ENCODE assay signal across 11 cellular contexts in genomic region chr13:20191311-20191901, GRCh38. TPM values are rescaled to one million over a fixed set of nuclear protein-coding genes. Genes with fewer than 3 reads are reported as not detected.
DNase-seq lines count a peak whose midpoint lies in the region; ATAC-seq and TF ChIP-seq lines count a peak whose summit lies in the region.
"Had no signal": no experiment of that assay in that cellular context is flagged by ENCODE, and none has a peak within 500 bp of the region (broad histone marks: within the 10 kb centered on the region; RNA-seq: fewer than 3 reads in every experiment).

No MANE protein-coding gene starts in this region.

- H3K4me3 ChIP-seq in CD4-positive, alpha-beta memory T cell (ENCODE audit: low read length in 2 of 2) = no peak overlapping the region
- H3K4me3 ChIP-seq in MM.1S (ENCODE audit: low read length) (peak overlapping the region; percentile 64; the same call in 1 of the 2 replicates), epithelial cell of proximal tubule (ENCODE audit: low read depth, low read length) (peak overlapping the region; percentile 63), neural cell (ENCODE audit: low read length) (peak overlapping the region; percentile 69)

- H3K4me3 Mint-ChIP-seq in CD4-positive, alpha-beta memory T cell = peak overlapping the region in 7 of 8 donors; percentile 44 to 81 (median 69)

- no peak for TF ChIP-seq RAD21 in neural cell (conservative IDR thresholded peaks at IDR 0.05)

- H3K27ac ChIP-seq in CD4-positive, alpha-beta memory T cell (ENCODE audit: low read depth, low read length) = no peak overlapping the region
- peak overlapping the region; percentile 66; the same call in 1 of the 2 replicates for H3K27ac ChIP-seq in MM.1S (ENCODE audit: low read length)
- no peak overlapping the region for H3K27ac ChIP-seq in neural cell (ENCODE audit: low read length)
- H3K27ac ChIP-seq: dorsolateral prefrontal cortex, parathyroid adenoma had no signal

- intact Hi-C loops in CD4-positive, alpha-beta memory T cell (cut with micrococcal nuclease) = no loop called here

- CTCF ChIA-PET in CD4-positive, alpha-beta memory T cell (lab: Charles Lee; ENCODE audit: partially characterized antibody) = interaction anchor here (1.0 to 1.9 kb wide), 2 partner anchors 9 to 637 kb away, joined by 5 read pairs; no protein-coding TSS in a partner anchor

- H3K9me2 ChIP-seq in MM.1S (replicated peaks; ENCODE audit: insufficient read depth, low read length) (no peaks in the 10 kb centered on the region), neural cell (ENCODE audit: insufficient read depth, low read length) (no peaks in the 10 kb centered on the region)

- H3K27ac Mint-ChIP-seq in CD4-positive, alpha-beta memory T cell = no peak overlapping the region

- H3K9ac ChIP-seq in MM.1S (ENCODE audit: low read length) (peak overlapping the region; percentile 72; the same call in 1 of the 2 replicates), neural cell (ENCODE audit: low read length) (no peak overlapping the region)
- H3K9ac ChIP-seq: parathyroid adenoma had no signal

- TF ChIP-seq CTCF in MM.1S (IDR thresholded peaks at IDR 0.05; ENCODE audit: low read length) (no peak), epithelial cell of proximal tubule (conservative IDR thresholded peaks at IDR 0.05; ENCODE audit: low read depth, low read length) (no peak), neural cell (IDR thresholded peaks at IDR 0.05; ENCODE audit: poor library complexity, severe bottlenecking) (no peak)

- H3F3A ChIP-seq in MM.1S (ENCODE audit: insufficient read depth, low read length) (no peaks in the 10 kb centered on the region), neural cell (ENCODE audit: insufficient read depth, low read length, poor library complexity, severe bottlenecking) (no peaks in the 10 kb centered on the region)

- H3K36me3 Mint-ChIP-seq in CD4-positive, alpha-beta memory T cell = no peaks in the 10 kb centered on the region

- DNase-seq in CD4-positive, alpha-beta memory T cell = no peak
- DNase-seq in MM.1S (no peak), epithelial cell of proximal tubule (ENCODE audit: low read depth) (no peak), DMS 273 (lab: John Stamatoyannopoulos, UW; ENCODE audit: unreplicated experiment) (no peak), T1000 (lab: John Stamatoyannopoulos, UW) (no peak)
- DNase-seq: DMS79, dorsolateral prefrontal cortex had no signal

- no peak for ATAC-seq in HG03439 (IDR thresholded peaks at IDR 0.05; ENCODE audit: unreplicated experiment)
- ATAC-seq in GM18861 (IDR thresholded peaks at IDR 0.05; ENCODE audit: unreplicated experiment) = no peak

- peaks cover 36 to 45% of the 10 kb centered on the region in 2 donors for H3K27me3 Mint-ChIP-seq in CD4-positive, alpha-beta memory T cell

- peaks cover 39% of the 10 kb centered on the region for H3K27me3 ChIP-seq in CD4-positive, alpha-beta memory T cell (ENCODE audit: insufficient read depth, low read length)
- no peaks in the 10 kb centered on the region; the same call in 1 of the 2 replicates for H3K27me3 ChIP-seq in MM.1S (replicated peaks; ENCODE audit: insufficient read depth, low read length)
- H3K27me3 ChIP-seq in neural cell (ENCODE audit: insufficient read depth, low read depth, low read length) = peaks cover 67% of the 10 kb centered on the region

- POLR2A ChIA-PET in CD4-positive, alpha-beta memory T cell (lab: Charles Lee; ENCODE audit: partially characterized antibody) = no interaction called here

- peaks cover 29% of the 10 kb centered on the region for H3K4me1 ChIP-seq in CD4-positive, alpha-beta memory T cell (ENCODE audit: insufficient read depth, low read length)
- H3K4me1 ChIP-seq in MM.1S (ENCODE audit: low read length) = 0 out of 2 replicates have a peak, but pooled peaks cover 5% of the 10 kb centered on the region
- H3K4me1 ChIP-seq: parathyroid adenoma had no signal

- H3K79me2 ChIP-seq in MM.1S (ENCODE audit: low read length) (peaks cover 24% of the 10 kb centered on the region), neural cell (replicated peaks; ENCODE audit: insufficient read depth, low read length) (no peaks in the 10 kb centered on the region)
- H3K79me2 ChIP-seq: parathyroid adenoma had no signal

- TF ChIP-seq EP300 in neural cell (conservative IDR thresholded peaks at IDR 0.05; ENCODE audit: poor library complexity, severe bottlenecking) = no peak

- H3K36me3 ChIP-seq in CD4-positive, alpha-beta memory T cell (ENCODE audit: insufficient read depth, low read length) = no peaks in the 10 kb centered on the region
- H3K36me3 ChIP-seq in MM.1S (replicated peaks; ENCODE audit: insufficient read depth, low read length) (no peaks in the 10 kb centered on the region), neural cell (ENCODE audit: insufficient read depth, low read length) (no peaks in the 10 kb centered on the region)

- H3K9me3 ChIP-seq in CD4-positive, alpha-beta memory T cell (ENCODE audit: control insufficient read depth in 1 of 2, low read length in 2 of 2) = no peaks in the 10 kb centered on the region
- no peaks in the 10 kb centered on the region for H3K9me3 ChIP-seq in MM.1S (replicated peaks; ENCODE audit: insufficient read depth, low read length)
- no peaks in the 10 kb centered on the region for H3K9me3 ChIP-seq in neural cell (ENCODE audit: low read length)

- peaks cover 14 to 33% (median 16%) of the 10 kb centered on the region in 4 donors for H3K4me1 Mint-ChIP-seq in CD4-positive, alpha-beta memory T cell

- H3K9me3 Mint-ChIP-seq in CD4-positive, alpha-beta memory T cell = peaks cover 0 to 1% (median 0%) of the 10 kb centered on the region in 8 donors

- H4K20me1 ChIP-seq in MM.1S (ENCODE audit: insufficient read depth, low read length) (no peaks in the 10 kb centered on the region), neural cell (ENCODE audit: insufficient read depth) (no peaks in the 10 kb centered on the region)

- H3K4me2 ChIP-seq in MM.1S (ENCODE audit: low read depth, low read length) (peak overlapping the region; percentile 72), neural cell (ENCODE audit: low read length) (no peak overlapping the region)

- peak overlapping the region; percentile 35; the same call in 1 of the 2 replicates for H2AFZ ChIP-seq in MM.1S (ENCODE audit: low read length)
- H2AFZ ChIP-seq in neural cell (ENCODE audit: low read depth, low read length) = no peak overlapping the region

TF ChIP-seq in neural cell, 6 proteins besides CTCF, POLR2A, EP300 and RAD21:
- TF ChIP-seq EZH2 (IDR thresholded peaks at IDR 0.05; ENCODE audit: borderline replicate concordance, insufficient read depth, low read length, poor library complexity, severe bottlenecking) (no peak), MXI1 (conservative IDR thresholded peaks at IDR 0.05; ENCODE audit: poor library complexity, severe bottlenecking) (no peak), REST (IDR thresholded peaks at IDR 0.05; ENCODE audit: borderline replicate concordance) (no peak), TAF1 (IDR thresholded peaks at IDR 0.05; ENCODE audit: low read depth) (no peak), POLR2AphosphoS5 (IDR thresholded peaks at IDR 0.05) (no peak), SMC3 (conservative IDR thresholded peaks at IDR 0.05; ENCODE audit: poor library complexity) (no peak)
TF ChIP-seq in neural cell: peak in this region for 0.

RNA-seq across cellular contexts. Expression of gene GJB2, which starts 1.3 kb away (rescaled TPM):
- not detected for total RNA-seq in CD4-positive, alpha-beta memory T cell
- polyA plus RNA-seq in CD4-positive, alpha-beta memory T cell = not detected
- 5.1 and 5.7 TPM in 2 replicates for total RNA-seq in epithelial cell of proximal tubule
- polyA plus RNA-seq in neural cell = not detected in 2 replicates
- polyA minus RNA-seq in neural cell = not detected in 2 replicates

RNA-seq across cellular contexts. Expression of gene GJA3, which starts 30.6 kb away (rescaled TPM):
- under 1 TPM in 1 of 2 experiments, not detected in 1; 0.09 TPM for total RNA-seq in CD4-positive, alpha-beta memory T cell
- polyA plus RNA-seq in CD4-positive, alpha-beta memory T cell = not detected
- 0.14 and 0.58 TPM in 2 replicates for total RNA-seq in epithelial cell of proximal tubule
- not detected in 2 replicates for polyA plus RNA-seq in neural cell
- not detected in 2 replicates for polyA minus RNA-seq in neural cell

RNA-seq across cellular contexts. Expression of gene GJB6, which starts 40.7 kb away (rescaled TPM):
- total RNA-seq in CD4-positive, alpha-beta memory T cell = under 1 TPM in 1 of 2 experiments, not detected in 1; 0.69 TPM
- not detected for polyA plus RNA-seq in CD4-positive, alpha-beta memory T cell
- 0.29 TPM in 1 of 2 replicates, not detected in the other for total RNA-seq in epithelial cell of proximal tubule
- polyA plus RNA-seq in neural cell = not detected in 2 replicates
- polyA minus RNA-seq in neural cell = not detected in 2 replicates

Comparison
In these comparisons a context has a peak if more than half of its experiments do, and no peak if none do; other contexts are left out.
1. H3K4me3 ChIP-seq: peak in MM.1S (single experiment), epithelial cell of proximal tubule (single experiment) and neural cell (single experiment); none in CD4-positive, alpha-beta memory T cell (0 of 2).